In the genomic region with DNA sequence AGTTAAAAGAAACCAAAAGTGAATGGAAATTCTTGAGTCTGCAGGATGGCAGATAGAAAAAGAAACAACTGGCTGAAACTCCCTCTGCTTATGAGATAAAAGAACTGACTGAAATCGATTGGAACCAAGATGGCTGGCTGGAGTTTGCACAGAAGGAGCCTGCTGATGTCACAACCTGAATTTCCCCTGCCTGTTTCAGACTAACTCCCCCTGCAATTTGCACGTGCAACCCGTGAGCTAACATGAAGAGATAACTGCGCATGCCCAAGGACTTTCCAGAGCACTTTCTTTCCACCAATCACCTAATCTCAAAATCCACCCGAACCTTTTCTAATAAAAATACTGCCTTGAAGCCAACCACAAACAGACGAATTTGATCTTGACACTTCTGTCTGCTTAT, we compare ENCODE assay signal across 25 cellular contexts.
A peak's percentile ranks its signal among the peaks of the same experiment; 100 is the strongest.
DNase-seq lines count a peak whose midpoint lies in the region; ATAC-seq and TF ChIP-seq lines count a peak whose summit lies in the region.
"Had no signal": no experiment of that assay in that cellular context is flagged by ENCODE, and none has a peak within 500 bp of the region (broad histone marks: within the 10 kb centered on the region; RNA-seq: fewer than 3 reads in every experiment).

No MANE protein-coding gene starts in this region.

- ATAC-seq in HG02610 (IDR thresholded peaks at IDR 0.05; ENCODE audit: unreplicated experiment): no peak

- H3K9ac ChIP-seq in neural progenitor cell: no peak overlapping the region
- H3K9ac ChIP-seq: SK-N-SH had no signal

- no peaks in the 10 kb centered on the region for H3K9me3 ChIP-seq in neural progenitor cell (ENCODE audit: low read depth)
- H3K9me3 ChIP-seq: Peyer's patch, SK-N-SH had no signal

- no peaks in the 10 kb centered on the region for H3K36me3 ChIP-seq in neural progenitor cell
- H3K36me3 ChIP-seq: Peyer's patch had no signal

- peak overlapping the region; percentile 5 for H3K27ac Mint-ChIP-seq in neural progenitor cell
- H3K27ac Mint-ChIP-seq: B cell; CD14-positive monocyte; CD8-positive, alpha-beta memory T cell had no signal

- peaks cover 11% of the 10 kb centered on the region for H3K4me1 Mint-ChIP-seq in neural progenitor cell
- H3K4me1 Mint-ChIP-seq: B cell; CD14-positive monocyte; CD8-positive, alpha-beta memory T cell had no signal

- no peak overlapping the region for H3K27ac ChIP-seq in neural progenitor cell
- H3K27ac ChIP-seq: 22Rv1, Peyer's patch had no signal

- H3K4me1 ChIP-seq in neural progenitor cell: no peaks in the 10 kb centered on the region
- H3K4me1 ChIP-seq: Peyer's patch had no signal

- H3K4me3 Mint-ChIP-seq in neural progenitor cell: no peak overlapping the region
- H3K4me3 Mint-ChIP-seq: B cell; CD14-positive monocyte; CD8-positive, alpha-beta memory T cell had no signal

- no peak for TF ChIP-seq CTCF in neural progenitor cell (IDR thresholded peaks at IDR 0.05)

- no peaks in the 10 kb centered on the region for H3K79me2 ChIP-seq in neural progenitor cell (ENCODE audit: low read depth)

- H3K36me3 Mint-ChIP-seq in neural progenitor cell: no peaks in the 10 kb centered on the region
- H3K36me3 Mint-ChIP-seq: CD14-positive monocyte; CD8-positive, alpha-beta memory T cell had no signal

- H3K4me2 ChIP-seq in neural progenitor cell: no peak overlapping the region
- H3K4me2 ChIP-seq: SK-N-SH had no signal

- DNase-seq in NCI-H748 (lab: John Stamatoyannopoulos, UW; ENCODE audit: unreplicated experiment): peak; percentile 3
- DNase-seq in NCI-H748 treated with DMSO at 0.1 percent for 48 hours (lab: John Stamatoyannopoulos, UW): no peak
- DNase-seq in Daoy (ENCODE audit: low read depth): peak; percentile 33
- DNase-seq in OCI-M1 (lab: John Stamatoyannopoulos, UW): peak; percentile 44
- no peak for DNase-seq in neural progenitor cell (ENCODE audit: low spot score)
- no peak for DNase-seq in NCI-H2081 (lab: John Stamatoyannopoulos, UW)
- no peak for DNase-seq in NCI-H774 (lab: John Stamatoyannopoulos, UW)
- DNase-seq: CD8-positive, alpha-beta memory T cell; DMS 273 treated with DMSO at 0.1 percent for 48 hours; DMS79 treated with DMSO at 0.1 percent for 48 hours; KBM-7; NCI-H1048; NCI-H1417 treated with DMSO at 0.1 percent for 48 hours; NCI-H1694 treated with DMSO at 0.1 percent for 48 hours; NCI-H2171 treated with DMSO at 0.1 percent for 48 hours; NCI-H345; NCI-H510A treated with DMSO at 0.1 percent for 48 hours; Peyer's patch; SIG-M5; SK-N-SH; SW 1271 had no signal

- H3K4me3 ChIP-seq in neural progenitor cell: no peak overlapping the region
- H3K4me3 ChIP-seq: Peyer's patch had no signal

- H3K27me3 Mint-ChIP-seq in neural progenitor cell (ENCODE audit: insufficient read depth, low read depth): no peaks in the 10 kb centered on the region
- H3K27me3 Mint-ChIP-seq: B cell; CD8-positive, alpha-beta memory T cell had no signal

- H3K27me3 ChIP-seq in neural progenitor cell: no peaks in the 10 kb centered on the region
- H3K27me3 ChIP-seq: Peyer's patch had no signal

- H3K9me3 Mint-ChIP-seq in neural progenitor cell: peaks cover 6% of the 10 kb centered on the region

- H3F3A ChIP-seq in neural progenitor cell (ENCODE audit: low read depth): no peaks in the 10 kb centered on the region

- no peaks in the 10 kb centered on the region for H4K20me1 ChIP-seq in neural progenitor cell (ENCODE audit: low read depth)

- H2AFZ ChIP-seq in neural progenitor cell (replicated peaks): no peak overlapping the region

Comparison
In these comparisons a context has a peak if more than half of its experiments do, and no peak if none do; other contexts are left out.
1. DNase-seq: peak in NCI-H748 (single experiment), Daoy (single experiment) and OCI-M1 (single experiment); none in NCI-H748 treated with DMSO at 0.1 percent for 48 hours (single experiment), neural progenitor cell (single experiment), NCI-H2081 (0 of 2) and NCI-H774 (single experiment).